In the genomic region with DNA sequence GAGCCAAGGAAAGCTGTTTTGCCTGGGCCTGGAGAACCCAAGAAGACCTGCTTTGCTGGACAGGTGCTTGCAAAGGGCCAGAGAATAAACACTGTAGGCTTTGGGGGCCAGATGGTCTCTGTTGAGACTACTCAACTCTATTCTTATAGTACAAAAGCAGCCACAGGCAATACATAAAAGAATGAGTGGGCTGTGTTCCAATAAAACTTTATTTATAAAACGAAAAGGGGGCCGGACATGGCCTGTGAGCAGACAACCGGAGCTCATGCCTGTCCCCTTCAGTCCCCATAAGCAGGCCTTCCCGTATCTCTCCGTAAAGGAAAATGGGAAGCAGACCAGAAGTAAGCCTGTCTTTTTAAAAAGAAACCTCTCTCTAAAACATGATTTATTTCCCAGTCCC, we compare ENCODE assay signal across 18 cellular contexts.
"Had no signal": no experiment of that assay in that cellular context is flagged by ENCODE, and none has a peak within 500 bp of the region (broad histone marks: within the 10 kb centered on the region; RNA-seq: fewer than 3 reads in every experiment).

No MANE protein-coding gene starts in this region.

- H2AFZ ChIP-seq: hepatocyte had no signal

- H3K27ac ChIP-seq: colonic mucosa, foreskin keratinocyte, hepatocyte, psoas muscle had no signal

- H3K36me3 Mint-ChIP-seq: natural killer cell treated with Interleukin-12 subunit alpha and Interleukin-12 subunit beta and Interleukin-15 and Interleukin-18, amount 100 ng/mL, for 72 hours had no signal

- H3K36me3 ChIP-seq: colonic mucosa had no signal

- H3K27ac Mint-ChIP-seq: natural killer cell treated with Interleukin-12 subunit alpha and Interleukin-12 subunit beta and Interleukin-15 and Interleukin-18, amount 100 ng/mL, for 72 hours had no signal

- H3K4me1 ChIP-seq: colonic mucosa had no signal

- H3K27me3 ChIP-seq: colonic mucosa, foreskin keratinocyte, hepatocyte had no signal

- DNase-seq: colonic mucosa; dermis blood vessel endothelial cell; erythroblast; foreskin keratinocyte; head of caudate nucleus; left colon; left ventricle myocardium superior; mesenchymal stem cell; midbrain; psoas muscle; retina; stimulated activated CD4-positive, alpha-beta T cell treated with anti-CD3 and anti-CD28 coated beads, Interleukin-12 subunit alpha, Interleukin-12 subunit beta, amount 100 ng/mL, for 4 hours; stimulated activated naive CD4-positive, alpha-beta T cell treated with Interleukin-2 at 50 U/mL for 16 hours; trophoblast cell had no signal

- H3K4me3 Mint-ChIP-seq: natural killer cell treated with Interleukin-12 subunit alpha and Interleukin-12 subunit beta and Interleukin-15 and Interleukin-18, amount 100 ng/mL, for 72 hours had no signal

- H3K9me3 Mint-ChIP-seq: natural killer cell treated with Interleukin-12 subunit alpha and Interleukin-12 subunit beta and Interleukin-15 and Interleukin-18, amount 100 ng/mL, for 72 hours had no signal

- H3K9me3 ChIP-seq: colonic mucosa, psoas muscle had no signal

- H3K4me3 ChIP-seq: colonic mucosa, hepatocyte, lung, psoas muscle, skin epidermis had no signal

- H3K4me2 ChIP-seq: hepatocyte had no signal
